ENCODE assay signal across 2 cellular contexts in genomic region chr13:46642254-46642653, GRCh38.
TF ChIP-seq lines count a peak whose summit lies in the region.

No MANE protein-coding gene starts in this region.

TF ChIP-seq in endothelial cell of umbilical vein, 7 proteins besides CTCF, POLR2A, EP300 and RAD21:
- TF ChIP-seq GATA2 (IDR thresholded peaks at IDR 0.05; ENCODE audit: insufficient read depth, insufficient read length, low read depth, low read length) (no peak), JUN (IDR thresholded peaks at IDR 0.05; ENCODE audit: borderline replicate concordance, insufficient read depth, insufficient read length, low read depth) (no peak), FOS (IDR thresholded peaks at IDR 0.05; ENCODE audit: borderline replicate concordance, insufficient read depth, low read length) (no peak), POLR2AphosphoS5 (IDR thresholded peaks at IDR 0.05; ENCODE audit: insufficient read depth, low read depth, low read length) (no peak), MYC (IDR thresholded peaks at IDR 0.05; ENCODE audit: low read depth, low read length) (no peak), MAX (IDR thresholded peaks at IDR 0.05; ENCODE audit: insufficient read depth, insufficient read length) (no peak), EZH2 (IDR thresholded peaks at IDR 0.05; ENCODE audit: borderline replicate concordance, low read depth, low read length, severe bottlenecking) (no peak)

TF ChIP-seq in GM23338, 12 proteins besides CTCF, POLR2A, EP300 and RAD21:
- TF ChIP-seq REST (IDR thresholded peaks at IDR 0.05; ENCODE audit: unreplicated experiment) (no peak), JUNB (IDR thresholded peaks at IDR 0.05; ENCODE audit: unreplicated experiment) (no peak), ZNF462 (CRISPR knock-in tag; IDR thresholded peaks at IDR 0.05) (no peak), CREB1 (CRISPR knock-in tag; IDR thresholded peaks at IDR 0.05; ENCODE audit: low read depth) (no peak), EZH2 (IDR thresholded peaks at IDR 0.05; ENCODE audit: low read depth, unreplicated experiment) (no peak), STAT1 (IDR thresholded peaks at IDR 0.05; ENCODE audit: unreplicated experiment) (no peak), POLR2AphosphoS5 (IDR thresholded peaks at IDR 0.05; ENCODE audit: low read depth) (no peak), ZNF331 (CRISPR knock-in tag; IDR thresholded peaks at IDR 0.05; ENCODE audit: low read depth) (no peak), EZH2phosphoT487 (IDR thresholded peaks at IDR 0.05; ENCODE audit: unreplicated experiment) (no peak), NANOG (IDR thresholded peaks at IDR 0.05; ENCODE audit: borderline replicate concordance) (no peak), ZNF114 (CRISPR knock-in tag; IDR thresholded peaks at IDR 0.05) (no peak), ETS1 (IDR thresholded peaks at IDR 0.05) (no peak)
